ENCODE assay signal across 24 cellular contexts in genomic region chr1:8388732-8389562, GRCh38.
DNase-seq lines count a peak whose midpoint lies in the region; ATAC-seq and TF ChIP-seq lines count a peak whose summit lies in the region.
"Had no signal": no experiment of that assay in that cellular context is flagged by ENCODE, and none has a peak within 500 bp of the region (broad histone marks: within the 10 kb centered on the region; RNA-seq: fewer than 3 reads in every experiment).

No MANE protein-coding gene starts in this region.

- H3K36me3 ChIP-seq in colonic mucosa (no peaks in the 10 kb centered on the region), vagina (peaks cover 0 to 10% of the 10 kb centered on the region in 2 donors)
- H3K36me3 ChIP-seq: prostate gland, thoracic aorta had no signal

- no peak for ATAC-seq in stimulated activated naive B cell treated with anti-CD40 and anti-IgM and Interleukin-4, amounts not matched to agents 10 μg/mL and 1 μg/mL and 100 μg/mL, for 72 hours (replicated peaks)
- ATAC-seq: effector memory CD8-positive, alpha-beta T cell; foreskin keratinocyte; left cardiac atrium had no signal

- H3K27me3 Mint-ChIP-seq in activated naive CD4-positive, alpha-beta T cell treated with anti-CD3 and anti-CD28 coated beads, Interleukin-2, amount 50 U/mL, for 24 hours: no peaks in the 10 kb centered on the region
- H3K27me3 Mint-ChIP-seq in glutamatergic neuron (ENCODE audit: unreplicated experiment) (peaks cover 7% of the 10 kb centered on the region), CD14-positive monocyte (ENCODE audit: low read depth in 3 of 3) (peaks cover 0 to 2% (median 0%) of the 10 kb centered on the region in 3 donors)
- no peaks in the 10 kb centered on the region for H3K27me3 Mint-ChIP-seq in stimulated activated naive B cell treated with anti-CD40 and anti-IgM and Interleukin-4, amounts not matched to agents 10 μg/mL and 1 μg/mL and 100 μg/mL, for 72 hours
- H3K27me3 Mint-ChIP-seq: effector memory CD8-positive, alpha-beta T cell had no signal

- H3K4me1 ChIP-seq in colonic mucosa (peaks cover 3% of the 10 kb centered on the region), vagina (peaks cover 54% of the 10 kb centered on the region)
- H3K4me1 ChIP-seq: foreskin keratinocyte had no signal

- intact Hi-C loops in colonic mucosa (cut with DNase I): no loop called here
- intact Hi-C loops in vagina (cut with DNase I): no loop called here
- intact Hi-C loops in CD14-positive monocyte (cut with micrococcal nuclease): no loop called here

- H3K4me3 ChIP-seq in HL-60 (replicated peaks; ENCODE audit: insufficient read depth, low read length): no peak overlapping the region
- no peak overlapping the region for H3K4me3 ChIP-seq in colonic mucosa
- no peak overlapping the region for H3K4me3 ChIP-seq in vagina
- H3K4me3 ChIP-seq: coronary artery, esophagus muscularis mucosa, hepatocyte, prostate gland, thoracic aorta had no signal

- no peak for DNase-seq in activated naive CD4-positive, alpha-beta T cell treated with anti-CD3 and anti-CD28 coated beads, Interleukin-2, amount 50 U/mL, for 16 hours
- no peak for DNase-seq in HL-60 (ENCODE audit: low read depth in 1 of 2, low spot score in 1 of 2)
- DNase-seq in glutamatergic neuron: no peak
- DNase-seq in stimulated activated naive B cell treated with anti-CD40 and anti-IgM and Interleukin-4, amounts not matched to agents 10 μg/mL and 1 μg/mL and 100 μg/mL, for 72 hours: no peak
- DNase-seq in colonic mucosa: no peak
- no peak for DNase-seq in vagina (ENCODE audit: extremely low spot score in 2 of 2)
- DNase-seq in CD14-positive monocyte (ENCODE audit: low spot score): no peak
- DNase-seq: activated gamma-delta T cell; activated T-cell treated with anti-CD3 and anti-CD28 coated beads for 4 hours; DND-41; effector memory CD8-positive, alpha-beta T cell; foreskin keratinocyte; left cardiac atrium; NCI-H1105 treated with DMSO at 0.1 percent for 48 hours; NCI-H2029; NCI-H69; stimulated activated CD4-positive, alpha-beta T cell treated with anti-CD3 and anti-CD28 coated beads, Interleukin-4, amount 100 ng/mL, for 4 hours; SW 1271 had no signal

- peak overlapping the region; percentile 73 for H3K27ac Mint-ChIP-seq in activated naive CD4-positive, alpha-beta T cell treated with anti-CD3 and anti-CD28 coated beads, Interleukin-2, amount 50 U/mL, for 24 hours
- H3K27ac Mint-ChIP-seq in glutamatergic neuron (ENCODE audit: unreplicated experiment): peak overlapping the region; percentile 55
- peak overlapping the region; percentile 42 for H3K27ac Mint-ChIP-seq in stimulated activated naive B cell treated with anti-CD40 and anti-IgM and Interleukin-4, amounts not matched to agents 10 μg/mL and 1 μg/mL and 100 μg/mL, for 72 hours
- peak overlapping the region in 2 of 7 donors; percentile 41 to 70 for H3K27ac Mint-ChIP-seq in CD14-positive monocyte

- H3K9me3 ChIP-seq in colonic mucosa: no peaks in the 10 kb centered on the region
- H3K9me3 ChIP-seq in vagina: no peaks in the 10 kb centered on the region
- H3K9me3 ChIP-seq: esophagus muscularis mucosa, prostate gland, thoracic aorta had no signal

- H3K27me3 ChIP-seq in HL-60 (ENCODE audit: insufficient read depth, poor library complexity, severe bottlenecking) (no peaks in the 10 kb centered on the region), colonic mucosa (no peaks in the 10 kb centered on the region), vagina (no peaks in the 10 kb centered on the region)
- H3K27me3 ChIP-seq: esophagus muscularis mucosa, foreskin keratinocyte, hepatocyte had no signal

- H3K27ac ChIP-seq in HL-60 (replicated peaks) (peak overlapping the region; percentile 47), colonic mucosa (no peak overlapping the region), vagina (no peak overlapping the region)
- H3K27ac ChIP-seq: coronary artery, foreskin keratinocyte, hepatocyte, prostate gland, thoracic aorta had no signal

- no peak overlapping the region for H3K4me3 Mint-ChIP-seq in activated naive CD4-positive, alpha-beta T cell treated with anti-CD3 and anti-CD28 coated beads, Interleukin-2, amount 50 U/mL, for 24 hours
- H3K4me3 Mint-ChIP-seq in glutamatergic neuron (ENCODE audit: unreplicated experiment) (peak overlapping the region; percentile 70), CD14-positive monocyte (peak overlapping the region in 1 of 2 donors; percentile 7)
- no peak overlapping the region for H3K4me3 Mint-ChIP-seq in stimulated activated naive B cell treated with anti-CD40 and anti-IgM and Interleukin-4, amounts not matched to agents 10 μg/mL and 1 μg/mL and 100 μg/mL, for 72 hours
- H3K4me3 Mint-ChIP-seq: effector memory CD8-positive, alpha-beta T cell had no signal

- no peak overlapping the region for H3K9ac ChIP-seq in colonic mucosa (ENCODE audit: low read depth in 2 of 2, low read length in 2 of 2)

- H3K9me3 Mint-ChIP-seq in activated naive CD4-positive, alpha-beta T cell treated with anti-CD3 and anti-CD28 coated beads, Interleukin-2, amount 50 U/mL, for 24 hours: no peaks in the 10 kb centered on the region
- peaks cover 30% of the 10 kb centered on the region for H3K9me3 Mint-ChIP-seq in glutamatergic neuron (ENCODE audit: unreplicated experiment)
- H3K9me3 Mint-ChIP-seq in stimulated activated naive B cell treated with anti-CD40 and anti-IgM and Interleukin-4, amounts not matched to agents 10 μg/mL and 1 μg/mL and 100 μg/mL, for 72 hours: no peaks in the 10 kb centered on the region
- peaks cover 0 to 2% (median 0%) of the 10 kb centered on the region in 7 donors for H3K9me3 Mint-ChIP-seq in CD14-positive monocyte
- H3K9me3 Mint-ChIP-seq: effector memory CD8-positive, alpha-beta T cell had no signal

- TF ChIP-seq CTCF in HL-60 (IDR thresholded peaks at IDR 0.05; ENCODE audit: insufficient read depth, low read length) (no peak), glutamatergic neuron (IDR thresholded peaks at IDR 0.05; ENCODE audit: partially characterized antibody, unreplicated experiment) (no peak), colonic mucosa (IDR thresholded peaks at IDR 0.05) (no peak), vagina (IDR thresholded peaks at IDR 0.05) (no peak), CD14-positive monocyte (IDR thresholded peaks at IDR 0.05) (no peak)

- TF ChIP-seq POLR2A in vagina (IDR thresholded peaks at IDR 0.05): no peak

- peaks cover 88% of the 10 kb centered on the region for H3K4me1 Mint-ChIP-seq in activated naive CD4-positive, alpha-beta T cell treated with anti-CD3 and anti-CD28 coated beads, Interleukin-2, amount 50 U/mL, for 24 hours
- H3K4me1 Mint-ChIP-seq in glutamatergic neuron (ENCODE audit: low read depth, unreplicated experiment) (peaks cover 63% of the 10 kb centered on the region), CD14-positive monocyte (peaks cover 66% of the 10 kb centered on the region)
- H3K4me1 Mint-ChIP-seq in stimulated activated naive B cell treated with anti-CD40 and anti-IgM and Interleukin-4, amounts not matched to agents 10 μg/mL and 1 μg/mL and 100 μg/mL, for 72 hours: peaks cover 50 to 70% of the 10 kb centered on the region in 2 donors

- peaks cover 12% of the 10 kb centered on the region for H3K36me3 Mint-ChIP-seq in activated naive CD4-positive, alpha-beta T cell treated with anti-CD3 and anti-CD28 coated beads, Interleukin-2, amount 50 U/mL, for 24 hours
- H3K36me3 Mint-ChIP-seq in glutamatergic neuron (ENCODE audit: unreplicated experiment) (peaks cover 3% of the 10 kb centered on the region), CD14-positive monocyte (peaks cover 54 to 71% of the 10 kb centered on the region in 2 donors)
- peaks cover 22 to 58% of the 10 kb centered on the region in 2 donors for H3K36me3 Mint-ChIP-seq in stimulated activated naive B cell treated with anti-CD40 and anti-IgM and Interleukin-4, amounts not matched to agents 10 μg/mL and 1 μg/mL and 100 μg/mL, for 72 hours
